ENCODE assay signal across 18 cellular contexts in genomic region chr9:1216532-1216931, GRCh38.
"Had no signal": no experiment of that assay in that cellular context is flagged by ENCODE, and none has a peak within 500 bp of the region (broad histone marks: within the 10 kb centered on the region; RNA-seq: fewer than 3 reads in every experiment).

No MANE protein-coding gene starts in this region.

- DNase-seq: activated CD4-positive, alpha-beta T cell treated with anti-CD3 and anti-CD28 coated beads for 1 hour; activated CD4-positive, alpha-beta T cell treated with anti-CD3 and anti-CD28 coated beads, Interleukin-2, amount 50 U/mL, for 48 hours; activated CD8-positive, alpha-beta memory T cell treated with anti-CD3 and anti-CD28 coated beads, Interleukin-2, amount 10 ng/mL, durations not matched to agents 7 days and 5 days; activated effector memory CD4-positive, alpha-beta T cell treated with Interleukin-2 at 50 U/mL for 16 hours; activated T-cell treated with anti-CD3 and anti-CD28 coated beads, Interleukin-2, amount 50 U/mL, for 24 hours; amniotic stem cell; brain microvascular endothelial cell; cerebellar nuclear complex; esophagus squamous epithelium; kidney; T-helper 9 cell; thyroid gland had no signal

- H3K9me3 Mint-ChIP-seq: activated naive CD4-positive, alpha-beta T cell treated with anti-CD3 and anti-CD28 coated beads, Interleukin-2, amount 50 U/mL, for 24 hours; activated T-cell treated with anti-CD3 and anti-CD28 coated beads, Interleukin-2, amount 50 U/mL, for 24 hours; dendritic cell treated with granulocyte-macrophage colony-stimulating factor and Interleukin-4, amounts not matched to agents 40 ng/mL and 50 ng/mL, for 4 days; stimulated activated effector memory CD8-positive, alpha-beta T cell treated with anti-CD3 and anti-CD28 coated beads, Interleukin-12 subunit alpha, Interleukin-12 subunit beta, amount 100 ng/mL, for 72 hours had no signal

- H3K9me3 ChIP-seq: esophagus squamous epithelium, gastroesophageal sphincter, right atrium auricular region, thyroid gland had no signal

- ATAC-seq: activated CD8-positive, alpha-beta memory T cell treated with anti-CD3 and anti-CD28 coated beads, Interleukin-2, amount 10 ng/mL, durations not matched to agents 7 days and 5 days; gastroesophageal sphincter; stimulated activated effector memory CD8-positive, alpha-beta T cell treated with anti-CD3 and anti-CD28 coated beads, Interleukin-12 subunit alpha, Interleukin-12 subunit beta, amount 100 ng/mL, for 72 hours had no signal

- H3K27me3 Mint-ChIP-seq: activated CD8-positive, alpha-beta memory T cell treated with anti-CD3 and anti-CD28 coated beads, Interleukin-2, amount 10 ng/mL, durations not matched to agents 7 days and 5 days; activated naive CD4-positive, alpha-beta T cell treated with anti-CD3 and anti-CD28 coated beads, Interleukin-2, amount 50 U/mL, for 24 hours; activated T-cell treated with anti-CD3 and anti-CD28 coated beads, Interleukin-2, amount 50 U/mL, for 24 hours; dendritic cell treated with granulocyte-macrophage colony-stimulating factor and Interleukin-4, amounts not matched to agents 40 ng/mL and 50 ng/mL, for 4 days had no signal

- H3K27me3 ChIP-seq: brain microvascular endothelial cell, esophagus squamous epithelium, gastroesophageal sphincter, right atrium auricular region, thyroid gland had no signal

- H3K4me3 Mint-ChIP-seq: activated CD8-positive, alpha-beta memory T cell treated with anti-CD3 and anti-CD28 coated beads, Interleukin-2, amount 10 ng/mL, durations not matched to agents 7 days and 5 days; activated naive CD4-positive, alpha-beta T cell treated with anti-CD3 and anti-CD28 coated beads, Interleukin-2, amount 50 U/mL, for 24 hours; activated T-cell treated with anti-CD3 and anti-CD28 coated beads, Interleukin-2, amount 50 U/mL, for 24 hours; dendritic cell treated with granulocyte-macrophage colony-stimulating factor and Interleukin-4, amounts not matched to agents 40 ng/mL and 50 ng/mL, for 4 days; stimulated activated effector memory CD8-positive, alpha-beta T cell treated with anti-CD3 and anti-CD28 coated beads, Interleukin-12 subunit alpha, Interleukin-12 subunit beta, amount 100 ng/mL, for 72 hours had no signal

- H3K36me3 Mint-ChIP-seq: activated CD8-positive, alpha-beta memory T cell treated with anti-CD3 and anti-CD28 coated beads, Interleukin-2, amount 10 ng/mL, durations not matched to agents 7 days and 5 days; activated naive CD4-positive, alpha-beta T cell treated with anti-CD3 and anti-CD28 coated beads, Interleukin-2, amount 50 U/mL, for 24 hours; stimulated activated effector memory CD8-positive, alpha-beta T cell treated with anti-CD3 and anti-CD28 coated beads, Interleukin-12 subunit alpha, Interleukin-12 subunit beta, amount 100 ng/mL, for 72 hours had no signal

- H3K36me3 ChIP-seq: brain microvascular endothelial cell, esophagus squamous epithelium, gastroesophageal sphincter, right atrium auricular region, thyroid gland had no signal

- H3K4me1 Mint-ChIP-seq: activated CD8-positive, alpha-beta memory T cell treated with anti-CD3 and anti-CD28 coated beads, Interleukin-2, amount 10 ng/mL, durations not matched to agents 7 days and 5 days; activated naive CD4-positive, alpha-beta T cell treated with anti-CD3 and anti-CD28 coated beads, Interleukin-2, amount 50 U/mL, for 24 hours; stimulated activated effector memory CD8-positive, alpha-beta T cell treated with anti-CD3 and anti-CD28 coated beads, Interleukin-12 subunit alpha, Interleukin-12 subunit beta, amount 100 ng/mL, for 72 hours had no signal

- H3K27ac Mint-ChIP-seq: activated CD8-positive, alpha-beta memory T cell treated with anti-CD3 and anti-CD28 coated beads, Interleukin-2, amount 10 ng/mL, durations not matched to agents 7 days and 5 days; activated naive CD4-positive, alpha-beta T cell treated with anti-CD3 and anti-CD28 coated beads, Interleukin-2, amount 50 U/mL, for 24 hours; activated T-cell treated with anti-CD3 and anti-CD28 coated beads, Interleukin-2, amount 50 U/mL, for 24 hours; dendritic cell treated with granulocyte-macrophage colony-stimulating factor and Interleukin-4, amounts not matched to agents 40 ng/mL and 50 ng/mL, for 4 days; stimulated activated effector memory CD8-positive, alpha-beta T cell treated with anti-CD3 and anti-CD28 coated beads, Interleukin-12 subunit alpha, Interleukin-12 subunit beta, amount 100 ng/mL, for 72 hours had no signal

- H3K4me3 ChIP-seq: esophagus squamous epithelium, gastroesophageal sphincter, right atrium auricular region, thyroid gland had no signal

- H3K27ac ChIP-seq: brain microvascular endothelial cell, esophagus squamous epithelium, gastroesophageal sphincter, right atrium auricular region, thyroid gland had no signal

- H3K4me1 ChIP-seq: gastroesophageal sphincter, right atrium auricular region, thyroid gland had no signal

- FAIRE-seq: kidney, urothelium cell line had no signal
